ENCODE assay signal across 8 cellular contexts in the genomic region with DNA sequence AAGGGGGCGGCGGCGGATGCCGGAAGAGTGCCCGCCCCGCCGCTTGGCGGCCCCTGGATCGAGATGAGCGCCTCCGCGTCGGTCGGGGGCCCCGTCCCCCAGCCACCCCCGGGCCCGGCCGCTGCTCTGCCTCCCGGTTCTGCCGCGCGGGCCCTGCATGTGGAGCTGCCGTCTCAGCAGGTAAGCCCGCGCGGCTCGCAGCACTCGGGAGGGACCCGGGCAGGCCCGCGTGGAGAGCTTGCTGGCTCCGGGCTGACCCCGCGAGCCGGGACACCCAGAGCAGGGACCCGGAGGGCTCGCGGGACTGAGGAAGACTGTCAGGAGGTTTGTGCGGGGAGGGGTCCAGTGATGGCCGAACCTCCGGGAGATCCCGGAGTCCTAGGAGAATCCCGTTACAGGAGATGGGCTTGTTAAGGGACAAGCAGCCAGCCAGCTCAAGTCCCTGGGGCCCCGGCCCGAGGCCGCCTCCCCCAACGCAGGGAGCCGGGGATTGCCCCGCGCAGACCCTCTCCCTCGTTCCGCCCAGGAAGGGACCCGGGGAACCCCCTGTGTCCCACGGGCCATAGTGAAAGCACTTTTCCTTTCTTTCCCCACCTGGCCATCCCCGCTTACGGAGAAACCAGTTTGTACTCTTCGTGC. TPM values are rescaled to one million over a fixed set of nuclear protein-coding genes. Genes with fewer than 3 reads are reported as not detected.
DNase-seq lines count a peak whose midpoint lies in the region; ATAC-seq and TF ChIP-seq lines count a peak whose summit lies in the region.

No MANE protein-coding gene starts in this region.

- ATAC-seq in GM18858 (IDR thresholded peaks at IDR 0.05; ENCODE audit: unreplicated experiment) (peak; percentile 17), HG03108 (IDR thresholded peaks at IDR 0.05; ENCODE audit: unreplicated experiment) (peak; percentile 17), SK-N-SH treated with all-trans-retinoic acid at 6 μM for 48 hours (peak; percentile 27), left colon (peak; percentile 35)

- no peaks in the 10 kb centered on the region for H3K27me3 ChIP-seq in breast epithelium

- H3K9me3 ChIP-seq in breast epithelium = no peaks in the 10 kb centered on the region

- H3K27ac ChIP-seq in breast epithelium = peak overlapping the region; percentile 95 to 98

- peak overlapping the region; percentile 83 to 99 (median 95) for H3K4me3 ChIP-seq in breast epithelium

- H3K36me3 ChIP-seq in breast epithelium = no peaks in the 10 kb centered on the region

- H3K4me1 ChIP-seq in breast epithelium = peaks cover 5 to 13% of the 10 kb centered on the region in 2 donors

- intact Hi-C loops in breast epithelium (cut with DNase I; ENCODE audit: low total_unique reads) (no loop called here), left colon (cut with DNase I, micrococcal nuclease) (no loop called here)

- no peak for TF ChIP-seq CTCF in breast epithelium (IDR thresholded peaks at IDR 0.05)

- no peak for TF ChIP-seq POLR2A in breast epithelium (IDR thresholded peaks at IDR 0.05)

- DNase-seq in 8988T (peak; percentile 61), breast epithelium (ENCODE audit: low spot score in 2 of 2) (peak; percentile 45 to 63), left colon (peak in 1 of 2 donors; percentile 35), NCI-H2081 treated with DMSO at 0.1 percent for 48 hours (lab: John Stamatoyannopoulos, UW) (no peak)
- peak; percentile 4 for DNase-seq in stimulated activated CD8-positive, alpha-beta memory T cell treated with anti-CD3 and anti-CD28 coated beads, Interleukin-12 subunit alpha, Interleukin-12 subunit beta, amount 100 ng/mL, for 1 hour (ENCODE audit: low read depth)

TF ChIP-seq in SK-N-SH treated with all-trans-retinoic acid at 6 μM for 48 hours, 23 proteins besides CTCF, POLR2A, EP300 and RAD21:
- TF ChIP-seq ZNF565 (CRISPR knock-in tag; conservative IDR thresholded peaks at IDR 0.05; ENCODE audit: low read depth) = no peak
- no peak for TF ChIP-seq SNAI2 (CRISPR knock-in tag; IDR thresholded peaks at IDR 0.05)
- TF ChIP-seq POU6F1 (CRISPR knock-in tag; IDR thresholded peaks at IDR 0.05; ENCODE audit: borderline replicate concordance, low read depth) = no peak
- no peak for TF ChIP-seq OSR1 (CRISPR knock-in tag; IDR thresholded peaks at IDR 0.05)
- TF ChIP-seq TOX (CRISPR knock-in tag; IDR thresholded peaks at IDR 0.05; ENCODE audit: borderline replicate concordance) = no peak
- TF ChIP-seq CSDC2 (CRISPR knock-in tag; IDR thresholded peaks at IDR 0.05) = no peak
- no peak for TF ChIP-seq ARNTL (CRISPR knock-in tag; IDR thresholded peaks at IDR 0.05; ENCODE audit: borderline replicate concordance, low read depth)
- no peak for TF ChIP-seq RARB (CRISPR knock-in tag; IDR thresholded peaks at IDR 0.05)
- no peak for TF ChIP-seq ZNF8 (CRISPR knock-in tag; IDR thresholded peaks at IDR 0.05)
- no peak for TF ChIP-seq ESRRG (CRISPR knock-in tag; IDR thresholded peaks at IDR 0.05)
- no peak for TF ChIP-seq CREB5 (CRISPR knock-in tag; IDR thresholded peaks at IDR 0.05; ENCODE audit: low read depth)
- no peak for TF ChIP-seq PPARA (CRISPR knock-in tag; IDR thresholded peaks at IDR 0.05; ENCODE audit: borderline replicate concordance)
- no peak for TF ChIP-seq GLIS3 (CRISPR knock-in tag; IDR thresholded peaks at IDR 0.05)
- no peak for TF ChIP-seq TCF4 (CRISPR knock-in tag; IDR thresholded peaks at IDR 0.05; ENCODE audit: borderline replicate concordance)

RNA-seq across cellular contexts. Expression of gene UVRAG, which starts 0.5 kb away (rescaled TPM):
- total RNA-seq in breast epithelium (10 to 100 TPM; 43.3 to 73.0 (median 48.9) TPM), left colon (10 to 100 TPM; 15.9 to 22.4 TPM)

RNA-seq across cellular contexts. Expression of gene DGAT2, which starts 46.9 kb away (rescaled TPM):
- 100 to 1,000 TPM in 1 of 3 donors, 10 to 100 TPM in 2; 26.2 to 134 (median 36.1) TPM for total RNA-seq in breast epithelium
- 1 to 10 TPM; 1.7 to 3.3 TPM for total RNA-seq in left colon

Comparison
In these comparisons a context has a peak if more than half of its experiments do, and no peak if none do; other contexts are left out.
1. RNA of gene DGAT2, which starts 46.9 kb away (total RNA-seq): 26.2 to 134 TPM in breast epithelium; 1.7 to 3.3 TPM in left colon; every median in the first group is over 4 times any median in the second.
2. Peak in every context shown above with its lines, with median percentiles within 50 percentile points of each other: ATAC-seq.